In genomic region chr3:51535146-51536019, GRCh38 we compare ENCODE assay signal across 2 cellular contexts.
TF ChIP-seq lines count a peak whose summit lies in the region.

No MANE protein-coding gene starts in this region.

TF ChIP-seq in WTC11, 78 proteins besides CTCF, POLR2A, EP300 and RAD21 (continued from another document):
- no peak for TF ChIP-seq ZNF671 (CRISPR knock-in tag; IDR thresholded peaks at IDR 0.05)
- TF ChIP-seq NR1H2 (CRISPR knock-in tag; IDR thresholded peaks at IDR 0.05): no peak
- no peak for TF ChIP-seq MLX (CRISPR knock-in tag; IDR thresholded peaks at IDR 0.05)
- TF ChIP-seq ZNF423 (CRISPR knock-in tag; IDR thresholded peaks at IDR 0.05): no peak
- TF ChIP-seq CREB1 (CRISPR knock-in tag; IDR thresholded peaks at IDR 0.05): no peak
- no peak for TF ChIP-seq NFE2L1 (CRISPR knock-in tag; IDR thresholded peaks at IDR 0.05)

TF ChIP-seq in GM23338, 12 proteins besides CTCF, POLR2A, EP300 and RAD21 (continued from another document):
- TF ChIP-seq, protein P1, sequence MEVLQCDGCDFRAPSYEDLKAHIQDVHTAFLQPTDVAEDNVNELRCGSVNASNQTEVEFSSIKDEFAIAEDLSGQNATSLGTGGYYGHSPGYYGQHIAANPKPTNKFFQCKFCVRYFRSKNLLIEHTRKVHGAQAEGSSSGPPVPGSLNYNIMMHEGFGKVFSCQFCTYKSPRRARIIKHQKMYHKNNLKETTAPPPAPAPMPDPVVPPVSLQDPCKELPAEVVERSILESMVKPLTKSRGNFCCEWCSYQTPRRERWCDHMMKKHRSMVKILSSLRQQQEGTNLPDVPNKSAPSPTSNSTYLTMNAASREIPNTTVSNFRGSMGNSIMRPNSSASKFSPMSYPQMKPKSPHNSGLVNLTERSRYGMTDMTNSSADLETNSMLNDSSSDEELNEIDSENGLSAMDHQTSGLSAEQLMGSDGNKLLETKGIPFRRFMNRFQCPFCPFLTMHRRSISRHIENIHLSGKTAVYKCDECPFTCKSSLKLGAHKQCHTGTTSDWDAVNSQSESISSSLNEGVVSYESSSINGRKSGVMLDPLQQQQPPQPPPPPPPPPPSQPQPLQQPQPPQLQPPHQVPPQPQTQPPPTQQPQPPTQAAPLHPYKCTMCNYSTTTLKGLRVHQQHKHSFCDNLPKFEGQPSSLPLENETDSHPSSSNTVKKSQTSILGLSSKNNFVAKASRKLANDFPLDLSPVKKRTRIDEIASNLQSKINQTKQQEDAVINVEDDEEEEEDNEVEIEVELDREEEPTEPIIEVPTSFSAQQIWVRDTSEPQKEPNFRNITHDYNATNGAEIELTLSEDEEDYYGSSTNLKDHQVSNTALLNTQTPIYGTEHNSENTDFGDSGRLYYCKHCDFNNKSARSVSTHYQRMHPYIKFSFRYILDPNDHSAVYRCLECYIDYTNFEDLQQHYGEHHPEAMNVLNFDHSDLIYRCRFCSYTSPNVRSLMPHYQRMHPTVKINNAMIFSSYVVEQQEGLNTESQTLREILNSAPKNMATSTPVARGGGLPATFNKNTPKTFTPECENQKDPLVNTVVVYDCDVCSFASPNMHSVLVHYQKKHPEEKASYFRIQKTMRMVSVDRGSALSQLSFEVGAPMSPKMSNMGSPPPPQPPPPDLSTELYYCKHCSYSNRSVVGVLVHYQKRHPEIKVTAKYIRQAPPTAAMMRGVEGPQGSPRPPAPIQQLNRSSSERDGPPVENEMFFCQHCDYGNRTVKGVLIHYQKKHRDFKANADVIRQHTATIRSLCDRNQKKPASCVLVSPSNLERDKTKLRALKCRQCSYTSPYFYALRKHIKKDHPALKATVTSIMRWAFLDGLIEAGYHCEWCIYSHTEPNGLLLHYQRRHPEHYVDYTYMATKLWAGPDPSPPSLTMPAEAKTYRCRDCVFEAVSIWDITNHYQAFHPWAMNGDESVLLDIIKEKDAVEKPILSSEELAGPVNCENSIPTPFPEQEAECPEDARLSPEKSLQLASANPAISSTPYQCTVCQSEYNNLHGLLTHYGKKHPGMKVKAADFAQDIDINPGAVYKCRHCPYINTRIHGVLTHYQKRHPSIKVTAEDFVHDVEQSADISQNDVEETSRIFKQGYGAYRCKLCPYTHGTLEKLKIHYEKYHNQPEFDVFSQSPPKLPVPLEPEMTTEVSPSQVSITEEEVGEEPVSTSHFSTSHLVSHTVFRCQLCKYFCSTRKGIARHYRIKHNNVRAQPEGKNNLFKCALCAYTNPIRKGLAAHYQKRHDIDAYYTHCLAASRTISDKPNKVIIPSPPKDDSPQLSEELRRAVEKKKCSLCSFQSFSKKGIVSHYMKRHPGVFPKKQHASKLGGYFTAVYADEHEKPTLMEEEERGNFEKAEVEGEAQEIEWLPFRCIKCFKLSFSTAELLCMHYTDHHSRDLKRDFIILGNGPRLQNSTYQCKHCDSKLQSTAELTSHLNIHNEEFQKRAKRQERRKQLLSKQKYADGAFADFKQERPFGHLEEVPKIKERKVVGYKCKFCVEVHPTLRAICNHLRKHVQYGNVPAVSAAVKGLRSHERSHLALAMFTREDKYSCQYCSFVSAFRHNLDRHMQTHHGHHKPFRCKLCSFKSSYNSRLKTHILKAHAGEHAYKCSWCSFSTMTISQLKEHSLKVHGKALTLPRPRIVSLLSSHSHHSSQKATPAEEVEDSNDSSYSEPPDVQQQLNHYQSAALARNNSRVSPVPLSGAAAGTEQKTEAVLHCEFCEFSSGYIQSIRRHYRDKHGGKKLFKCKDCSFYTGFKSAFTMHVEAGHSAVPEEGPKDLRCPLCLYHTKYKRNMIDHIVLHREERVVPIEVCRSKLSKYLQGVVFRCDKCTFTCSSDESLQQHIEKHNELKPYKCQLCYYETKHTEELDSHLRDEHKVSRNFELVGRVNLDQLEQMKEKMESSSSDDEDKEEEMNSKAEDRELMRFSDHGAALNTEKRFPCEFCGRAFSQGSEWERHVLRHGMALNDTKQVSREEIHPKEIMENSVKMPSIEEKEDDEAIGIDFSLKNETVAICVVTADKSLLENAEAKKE (CRISPR knock-in tag; IDR thresholded peaks at IDR 0.05): no peak
- TF ChIP-seq EZH2phosphoT487 (IDR thresholded peaks at IDR 0.05; ENCODE audit: unreplicated experiment): no peak
- no peak for TF ChIP-seq NANOG (IDR thresholded peaks at IDR 0.05; ENCODE audit: borderline replicate concordance)
